In genomic region chr11:80085563-80085962, GRCh38 we compare ENCODE assay signal across 24 cellular contexts.
"Had no signal": no experiment of that assay in that cellular context is flagged by ENCODE, and none has a peak within 500 bp of the region (broad histone marks: within the 10 kb centered on the region; RNA-seq: fewer than 3 reads in every experiment).

No MANE protein-coding gene starts in this region.

- H3K9me3 ChIP-seq: left ventricle myocardium inferior, right atrium auricular region, right lobe of liver, tibial nerve, uterus had no signal

- H3K36me3 ChIP-seq: left ventricle myocardium inferior, right atrium auricular region, right lobe of liver, tibial nerve, uterus had no signal

- H3K9me3 Mint-ChIP-seq: nephron, neural crest cell, type B pancreatic cell had no signal

- H3K36me3 Mint-ChIP-seq: immature natural killer cell; memory B cell; naive thymus-derived CD8-positive, alpha-beta T cell; stimulated activated effector memory CD8-positive, alpha-beta T cell treated with anti-CD3 and anti-CD28 coated beads, Interleukin-12 subunit alpha, Interleukin-12 subunit beta, amount 100 ng/mL, for 72 hours; type B pancreatic cell had no signal

- H3K27ac ChIP-seq: left ventricle myocardium inferior, right atrium auricular region, right lobe of liver, tibial nerve, uterus had no signal

- H3K27ac Mint-ChIP-seq: immature natural killer cell; memory B cell; naive thymus-derived CD8-positive, alpha-beta T cell; stimulated activated effector memory CD8-positive, alpha-beta T cell treated with anti-CD3 and anti-CD28 coated beads, Interleukin-12 subunit alpha, Interleukin-12 subunit beta, amount 100 ng/mL, for 72 hours; stimulated activated naive CD8-positive, alpha-beta T cell treated with anti-CD3 and anti-CD28 coated beads, Interleukin-15, Interleukin-2, amounts not matched to agents 100 ng/mL and 50 ng/mL, for 24 hours; type B pancreatic cell had no signal

- H3K4me1 ChIP-seq: left ventricle myocardium inferior, right atrium auricular region, right lobe of liver, tibial nerve, uterus had no signal

- H3K4me3 Mint-ChIP-seq: immature natural killer cell; memory B cell; naive thymus-derived CD8-positive, alpha-beta T cell; nephron; neural crest cell; stimulated activated effector memory CD8-positive, alpha-beta T cell treated with anti-CD3 and anti-CD28 coated beads, Interleukin-12 subunit alpha, Interleukin-12 subunit beta, amount 100 ng/mL, for 72 hours; stimulated activated naive CD8-positive, alpha-beta T cell treated with anti-CD3 and anti-CD28 coated beads, Interleukin-15, Interleukin-2, amounts not matched to agents 100 ng/mL and 50 ng/mL, for 24 hours; type B pancreatic cell had no signal

- H3K4me3 ChIP-seq: left ventricle myocardium inferior, lung, right atrium auricular region, right lobe of liver, smooth muscle cell, tibial nerve, uterus had no signal

- H3K27me3 Mint-ChIP-seq: memory B cell; progenitor cell of endocrine pancreas; stimulated activated naive CD8-positive, alpha-beta T cell treated with anti-CD3 and anti-CD28 coated beads, Interleukin-15, Interleukin-2, amounts not matched to agents 100 ng/mL and 50 ng/mL, for 24 hours; type B pancreatic cell had no signal

- DNase-seq: hypothalamus; immature natural killer cell; islet precursor cell; left ventricle myocardium inferior; naive thymus-derived CD8-positive, alpha-beta T cell; nucleus accumbens; right lobe of liver; stimulated activated CD4-positive, alpha-beta T cell treated with anti-CD3 and anti-CD28 coated beads, Interleukin-12 subunit alpha, Interleukin-12 subunit beta, amount 100 ng/mL, for 4 hours; stimulated activated CD4-positive, alpha-beta T cell treated with anti-CD3 and anti-CD28 coated beads, Interleukin-15, amount 100 ng/mL, for 24 hours; stimulated activated CD4-positive, alpha-beta T cell treated with anti-CD3 and anti-CD28 coated beads, Interleukin-2, amount 100 ng/mL, for 24 hours; stimulated activated CD4-positive, alpha-beta T cell treated with anti-CD3 and anti-CD28 coated beads, Interleukin-4, amount 100 ng/mL, for 1 hour; stimulated activated naive CD4-positive, alpha-beta T cell; uterus had no signal

- H3K4me2 ChIP-seq: smooth muscle cell had no signal

- ATAC-seq: naive thymus-derived CD8-positive, alpha-beta T cell; right lobe of liver; stimulated activated effector memory CD8-positive, alpha-beta T cell treated with anti-CD3 and anti-CD28 coated beads, Interleukin-12 subunit alpha, Interleukin-12 subunit beta, amount 100 ng/mL, for 72 hours had no signal

- H3K27me3 ChIP-seq: right atrium auricular region, right lobe of liver, tibial nerve, uterus had no signal

- H3K4me1 Mint-ChIP-seq: immature natural killer cell; naive thymus-derived CD8-positive, alpha-beta T cell; stimulated activated effector memory CD8-positive, alpha-beta T cell treated with anti-CD3 and anti-CD28 coated beads, Interleukin-12 subunit alpha, Interleukin-12 subunit beta, amount 100 ng/mL, for 72 hours had no signal
